In genomic region chr12:109888179-109889020, GRCh38 we compare ENCODE assay signal across 1 cellular context.
TF ChIP-seq lines count a peak whose summit lies in the region.

No MANE protein-coding gene starts in this region.

TF ChIP-seq in HepG2, 621 proteins besides CTCF, POLR2A, EP300 and RAD21:
- peak; percentile 38; the same call in 1 of the 2 replicates for TF ChIP-seq ZNF263 (CRISPR knock-in tag; IDR thresholded peaks at IDR 0.05)
- TF ChIP-seq PITX1 (CRISPR knock-in tag; IDR thresholded peaks at IDR 0.05) = no peak
TF ChIP-seq in HepG2: peak in this region for 1.
